Comparison of ENCODE assay signal across 2 cellular contexts in the genomic region with DNA sequence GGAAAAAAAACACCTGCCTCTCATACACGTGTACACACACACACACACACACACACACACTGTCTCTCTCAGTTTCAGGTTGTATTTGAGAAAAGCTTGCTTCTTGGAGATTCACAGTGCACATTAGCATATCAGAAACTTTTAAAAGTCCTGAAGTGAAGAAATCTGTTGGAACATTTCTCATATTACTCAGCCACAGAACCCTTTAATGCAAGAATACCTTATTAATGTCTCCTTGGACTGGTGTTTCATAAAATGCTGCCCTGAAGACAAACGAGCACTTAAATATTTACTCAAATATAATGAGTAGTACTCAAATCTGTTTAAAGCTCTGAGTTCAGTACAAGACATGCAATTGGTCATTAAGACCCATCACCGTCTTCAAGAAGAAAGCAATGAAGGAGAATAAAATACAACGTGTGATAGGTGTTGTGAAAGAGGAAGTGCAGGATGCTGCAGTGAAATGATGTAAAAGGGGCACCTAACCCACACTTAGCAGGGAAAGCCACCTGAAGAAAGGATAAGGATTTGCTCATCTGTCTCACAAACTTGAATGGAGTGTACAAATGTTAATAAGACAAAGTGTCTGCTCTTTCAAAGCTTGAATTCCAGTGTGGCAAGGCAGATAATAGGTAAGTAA.
TF ChIP-seq lines count a peak whose summit lies in the region.

No MANE protein-coding gene starts in this region.

TF ChIP-seq in SK-N-SH, 30 proteins besides CTCF, POLR2A, EP300 and RAD21:
- TF ChIP-seq, protein P1, sequence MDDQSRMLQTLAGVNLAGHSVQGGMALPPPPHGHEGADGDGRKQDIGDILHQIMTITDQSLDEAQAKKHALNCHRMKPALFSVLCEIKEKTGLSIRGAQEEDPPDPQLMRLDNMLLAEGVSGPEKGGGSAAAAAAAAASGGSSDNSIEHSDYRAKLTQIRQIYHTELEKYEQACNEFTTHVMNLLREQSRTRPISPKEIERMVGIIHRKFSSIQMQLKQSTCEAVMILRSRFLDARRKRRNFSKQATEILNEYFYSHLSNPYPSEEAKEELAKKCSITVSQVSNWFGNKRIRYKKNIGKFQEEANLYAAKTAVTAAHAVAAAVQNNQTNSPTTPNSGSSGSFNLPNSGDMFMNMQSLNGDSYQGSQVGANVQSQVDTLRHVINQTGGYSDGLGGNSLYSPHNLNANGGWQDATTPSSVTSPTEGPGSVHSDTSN (IDR thresholded peaks at IDR 0.05), result no peak
- no peak for TF ChIP-seq JUND (IDR thresholded peaks at IDR 0.05)
- TF ChIP-seq ELF1 (IDR thresholded peaks at IDR 0.05), result no peak
- no peak for TF ChIP-seq NRF1 (IDR thresholded peaks at IDR 0.05; ENCODE audit: low read depth, low read length)
- TF ChIP-seq, protein P2, sequence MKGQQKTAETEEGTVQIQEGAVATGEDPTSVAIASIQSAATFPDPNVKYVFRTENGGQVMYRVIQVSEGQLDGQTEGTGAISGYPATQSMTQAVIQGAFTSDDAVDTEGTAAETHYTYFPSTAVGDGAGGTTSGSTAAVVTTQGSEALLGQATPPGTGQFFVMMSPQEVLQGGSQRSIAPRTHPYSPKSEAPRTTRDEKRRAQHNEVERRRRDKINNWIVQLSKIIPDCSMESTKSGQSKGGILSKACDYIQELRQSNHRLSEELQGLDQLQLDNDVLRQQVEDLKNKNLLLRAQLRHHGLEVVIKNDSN (IDR thresholded peaks at IDR 0.05; ENCODE audit: borderline replicate concordance, low read depth), result no peak
- TF ChIP-seq, protein P3, sequence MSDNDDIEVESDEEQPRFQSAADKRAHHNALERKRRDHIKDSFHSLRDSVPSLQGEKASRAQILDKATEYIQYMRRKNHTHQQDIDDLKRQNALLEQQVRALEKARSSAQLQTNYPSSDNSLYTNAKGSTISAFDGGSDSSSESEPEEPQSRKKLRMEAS (IDR thresholded peaks at IDR 0.05; ENCODE audit: low read depth), result no peak
- no peak for TF ChIP-seq RCOR1 (IDR thresholded peaks at IDR 0.05; ENCODE audit: low read length)
- TF ChIP-seq CHD2 (IDR thresholded peaks at IDR 0.05; ENCODE audit: low read length, partially characterized antibody), result no peak
- TF ChIP-seq FOXM1 (IDR thresholded peaks at IDR 0.05; ENCODE audit: low read depth), result no peak
- TF ChIP-seq FOSL2 (IDR thresholded peaks at IDR 0.05; ENCODE audit: borderline replicate concordance, low read depth), result no peak
- no peak for TF ChIP-seq RFX5 (IDR thresholded peaks at IDR 0.05; ENCODE audit: low read length)
- TF ChIP-seq YY1 (IDR thresholded peaks at IDR 0.05; ENCODE audit: low read depth), result no peak

TF ChIP-seq in SK-N-SH treated with all-trans-retinoic acid at 6 μM for 48 hours, 23 proteins besides CTCF, POLR2A, EP300 and RAD21 (continued from another document):
- TF ChIP-seq, protein P4, sequence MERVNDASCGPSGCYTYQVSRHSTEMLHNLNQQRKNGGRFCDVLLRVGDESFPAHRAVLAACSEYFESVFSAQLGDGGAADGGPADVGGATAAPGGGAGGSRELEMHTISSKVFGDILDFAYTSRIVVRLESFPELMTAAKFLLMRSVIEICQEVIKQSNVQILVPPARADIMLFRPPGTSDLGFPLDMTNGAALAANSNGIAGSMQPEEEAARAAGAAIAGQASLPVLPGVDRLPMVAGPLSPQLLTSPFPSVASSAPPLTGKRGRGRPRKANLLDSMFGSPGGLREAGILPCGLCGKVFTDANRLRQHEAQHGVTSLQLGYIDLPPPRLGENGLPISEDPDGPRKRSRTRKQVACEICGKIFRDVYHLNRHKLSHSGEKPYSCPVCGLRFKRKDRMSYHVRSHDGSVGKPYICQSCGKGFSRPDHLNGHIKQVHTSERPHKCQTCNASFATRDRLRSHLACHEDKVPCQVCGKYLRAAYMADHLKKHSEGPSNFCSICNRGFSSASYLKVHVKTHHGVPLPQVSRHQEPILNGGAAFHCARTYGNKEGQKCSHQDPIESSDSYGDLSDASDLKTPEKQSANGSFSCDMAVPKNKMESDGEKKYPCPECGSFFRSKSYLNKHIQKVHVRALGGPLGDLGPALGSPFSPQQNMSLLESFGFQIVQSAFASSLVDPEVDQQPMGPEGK (CRISPR knock-in tag; IDR thresholded peaks at IDR 0.05; ENCODE audit: borderline replicate concordance), result no peak
- TF ChIP-seq ISL1 (CRISPR knock-in tag; IDR thresholded peaks at IDR 0.05) (no peak), ZFP3 (CRISPR knock-in tag; IDR thresholded peaks at IDR 0.05) (no peak), CSDC2 (CRISPR knock-in tag; IDR thresholded peaks at IDR 0.05) (no peak), ZFP30 (CRISPR knock-in tag; IDR thresholded peaks at IDR 0.05) (no peak), PPARA (CRISPR knock-in tag; IDR thresholded peaks at IDR 0.05; ENCODE audit: borderline replicate concordance) (no peak), ESRRG (CRISPR knock-in tag; IDR thresholded peaks at IDR 0.05) (no peak), OSR1 (CRISPR knock-in tag; IDR thresholded peaks at IDR 0.05) (no peak), GLIS3 (CRISPR knock-in tag; IDR thresholded peaks at IDR 0.05) (no peak), ZNF565 (CRISPR knock-in tag; conservative IDR thresholded peaks at IDR 0.05; ENCODE audit: low read depth) (no peak)
